8 cellular contexts compared by ENCODE assay signal in genomic region chr3:28915711-28916481, GRCh38.
DNase-seq lines count a peak whose midpoint lies in the region; ATAC-seq and TF ChIP-seq lines count a peak whose summit lies in the region.

No MANE protein-coding gene starts in this region.

- H3K27me3 ChIP-seq in mammary epithelial cell (ENCODE audit: insufficient read depth, low read length) = no peaks in the 10 kb centered on the region
- H3K27me3 ChIP-seq in PC-9 (ENCODE audit: insufficient read depth, low read depth) = no peaks in the 10 kb centered on the region

- no peaks in the 10 kb centered on the region for H3K27me3 Mint-ChIP-seq in Calu3 (ENCODE audit: unreplicated experiment)

- H3K4me3 ChIP-seq in mammary epithelial cell (replicated peaks in 1 of 3; ENCODE audit: insufficient read depth in 1 of 3, low read depth in 2 of 3, low read length in 3 of 3) (no peak overlapping the region), PC-9 (no peak overlapping the region)

- no peaks in the 10 kb centered on the region for H3K9me2 ChIP-seq in PC-9 (ENCODE audit: insufficient read depth)

- H3K36me3 ChIP-seq in mammary epithelial cell (ENCODE audit: insufficient read depth, low read length) (no peaks in the 10 kb centered on the region), PC-9 (ENCODE audit: low read depth) (no peaks in the 10 kb centered on the region)

- ATAC-seq in GM18861 (IDR thresholded peaks at IDR 0.05; ENCODE audit: unreplicated experiment) (no peak), GM21528 (IDR thresholded peaks at IDR 0.05; ENCODE audit: low FRiP score, unreplicated experiment) (no peak)

- no peak overlapping the region for H3K27ac Mint-ChIP-seq in Calu3 (ENCODE audit: unreplicated experiment)

- H3K27ac ChIP-seq in mammary epithelial cell (ENCODE audit: insufficient read depth, low read depth, low read length) (peak overlapping the region; percentile 23), PC-9 (no peak overlapping the region)

- H3K4me3 Mint-ChIP-seq in Calu3 (ENCODE audit: low read depth, unreplicated experiment) = no peak overlapping the region

- BruUV-seq in Calu3 (replicated peaks; lab: Mats Ljungman, UMichigan) = no TSS peak
- BruUV-seq in mammary epithelial cell (replicated peaks; lab: Mats Ljungman, UMichigan) = no TSS peak
- BruUV-seq in PC-9 (replicated peaks; lab: Mats Ljungman, UMichigan) = no TSS peak

- H2AFZ ChIP-seq in mammary epithelial cell (ENCODE audit: low read depth, low read length) (peak overlapping the region; percentile 4), PC-9 (no peak overlapping the region)

- peak; percentile 29 for DNase-seq in Calu3
- peak; percentile 87 for DNase-seq in mammary epithelial cell
- peak; percentile 57 to 78 for DNase-seq in lung microvascular endothelial cell (ENCODE audit: low read depth in 2 of 2)
- DNase-seq in PC-9 = no peak
- no peak for DNase-seq in NCI-H1694 (lab: John Stamatoyannopoulos, UW)

- dilution Hi-C loops in mammary epithelial cell (cut with HindIII; ENCODE audit: low sequenced_read_pairs) = no loop called here

- H3K79me2 ChIP-seq in mammary epithelial cell (ENCODE audit: insufficient read depth, low read length) (no peaks in the 10 kb centered on the region), PC-9 (ENCODE audit: low read depth) (no peaks in the 10 kb centered on the region)

- H3K9me3 ChIP-seq in mammary epithelial cell (replicated peaks; ENCODE audit: insufficient read depth, low read length) = no peaks in the 10 kb centered on the region
- H3K9me3 ChIP-seq in PC-9 (ENCODE audit: insufficient read depth, low read depth) = no peaks in the 10 kb centered on the region

- CTCF ChIA-PET in Calu3 (lab: Charles Lee) = interaction anchor here (0.7 to 1.1 kb wide), 4 partner anchors 161 to 1719 kb away, joined by 3 to 4 read pairs (median 4); no protein-coding TSS in a partner anchor
- CTCF ChIA-PET in mammary epithelial cell (lab: Charles Lee; ENCODE audit: low non-redundant PET) = interaction anchor here (0.5 to 0.8 kb wide), 4 partner anchors 365 to 848 kb away, joined by 3 to 8 read pairs (median 6); partner anchors contain the start of gene RBMS3
- CTCF ChIA-PET in PC-9 (lab: Charles Lee) = interaction anchor here (0.9 kb wide), 1 partner anchor 80 kb away, joined by 3 read pairs; no protein-coding TSS in a partner anchor

- TF ChIP-seq RAD21 in Ishikawa (IDR thresholded peaks at IDR 0.05; ENCODE audit: low read depth) = peak; percentile 81

- H3K9ac ChIP-seq in mammary epithelial cell (ENCODE audit: insufficient read depth, low read length) = no peak overlapping the region

- no peaks in the 10 kb centered on the region for H3F3A ChIP-seq in PC-9 (ENCODE audit: insufficient read depth, low read depth)

- in situ Hi-C loops in mammary epithelial cell (cut with MboI; ENCODE audit: low sequenced_read_pairs in 2 of 2) = loop anchor here (10.0 kb wide), 2 partner anchors 369 to 849 kb away; partner anchors contain the start of gene RBMS3 (in 1 of the 2)

- H4K20me1 ChIP-seq in mammary epithelial cell (ENCODE audit: insufficient read depth, low read length) (no peaks in the 10 kb centered on the region), PC-9 (ENCODE audit: insufficient read depth) (no peaks in the 10 kb centered on the region)

- H3K4me1 Mint-ChIP-seq in Calu3 (ENCODE audit: low read depth, unreplicated experiment) = no peaks in the 10 kb centered on the region

- 55% methylated on average over 8 of the region's 8 CpGs for WGBS in mammary epithelial cell (ENCODE audit: low coverage, missing lambda C conversion rate)

- intact Hi-C loops in Calu3 (cut with micrococcal nuclease; ENCODE audit: unreplicated experiment) = loop anchor here (5.0 to 10.0 kb wide), 2 partner anchors 369 to 846 kb away; partner anchors contain the start of gene RBMS3
- intact Hi-C loops in mammary epithelial cell (cut with micrococcal nuclease) = loop anchor here (1.0 to 10.0 kb wide), 8 partner anchors 175 to 1099 kb away; partner anchors contain the start of gene RBMS3
- intact Hi-C loops in PC-9 (cut with micrococcal nuclease; ENCODE audit: unreplicated experiment) = no loop called here

- peaks cover 9% of the 10 kb centered on the region for H3K4me1 ChIP-seq in mammary epithelial cell (ENCODE audit: insufficient read depth, low read length)
- H3K4me1 ChIP-seq in PC-9 (replicated peaks; ENCODE audit: insufficient read depth) = no peaks in the 10 kb centered on the region

- no peaks in the 10 kb centered on the region for H3K36me3 Mint-ChIP-seq in Calu3 (ENCODE audit: insufficient read depth, unreplicated experiment)

- POLR2A ChIA-PET in PC-9 (lab: Charles Lee; ENCODE audit: unreplicated experiment) = no interaction called here

- no peaks in the 10 kb centered on the region for H3K9me3 Mint-ChIP-seq in Calu3 (ENCODE audit: low read depth, unreplicated experiment)

- H3K4me2 ChIP-seq in mammary epithelial cell (ENCODE audit: insufficient read depth, low read depth, low read length) = peak overlapping the region; percentile 60
- H3K4me2 ChIP-seq in PC-9 = no peak overlapping the region

- no peak for TF ChIP-seq EP300 in Ishikawa (IDR thresholded peaks at IDR 0.05; ENCODE audit: borderline replicate concordance)

- TF ChIP-seq CTCF in Calu3 (IDR thresholded peaks at IDR 0.05; ENCODE audit: unreplicated experiment) (no peak), mammary epithelial cell (conservative IDR thresholded peaks at IDR 0.05 in 1 of 2, IDR thresholded peaks at IDR 0.05 in 1 of 2; ENCODE audit: extremely low read depth in 1 of 2, insufficient read depth in 1 of 2, low read depth in 1 of 2, low read length in 2 of 2) (peak; percentile 46 to 52), PC-9 (conservative IDR thresholded peaks at IDR 0.05) (no peak)

TF ChIP-seq in Ishikawa, 13 proteins besides CTCF, POLR2A, EP300 and RAD21:
- TF ChIP-seq CEBPB (IDR thresholded peaks at IDR 0.05) (peak; percentile 45; the same call in 1 of the 2 replicates), TCF12 (IDR thresholded peaks at IDR 0.05; ENCODE audit: low read depth) (no peak)

Comparison
In these comparisons a context has a peak if more than half of its experiments do, and no peak if none do; other contexts are left out.
1. DNase-seq: peak in Calu3 (single experiment), mammary epithelial cell (single experiment) and lung microvascular endothelial cell (2 of 2); none in PC-9 (0 of 2) and NCI-H1694 (single experiment).
2. CTCF ChIP-seq: peak in mammary epithelial cell (2 of 2); none in Calu3 (single experiment) and PC-9 (single experiment).